In genomic region chr1:155687705-155688317, GRCh38 we compare ENCODE assay signal across 8 cellular contexts. TPM values are rescaled to one million over a fixed set of nuclear protein-coding genes. Genes with fewer than 3 reads are reported as not detected.
DNase-seq lines count a peak whose midpoint lies in the region; ATAC-seq and TF ChIP-seq lines count a peak whose summit lies in the region.
"Not testable (repeated sequence)": the region's sequence is repeated elsewhere in the genome, so short reads cannot be mapped to it uniquely, and the experiment has no call there.

No MANE protein-coding gene starts in this region.

- intact Hi-C loops in dendritic cell treated with granulocyte-macrophage colony-stimulating factor and Interleukin-4, amounts not matched to agents 40 ng/mL and 50 ng/mL, for 4 days (cut with micrococcal nuclease); ovary (cut with DNase I): not testable (repeated sequence)

- H3K27me3 ChIP-seq in ovary: not testable (repeated sequence)

- H3K27ac ChIP-seq in ovary (peak overlapping the region; percentile 89 to 94), urinary bladder (ENCODE audit: low read depth) (peak overlapping the region; percentile 87)

- not testable (repeated sequence) for TF ChIP-seq EP300 in ovary (IDR thresholded peaks at IDR 0.05)

- not testable (repeated sequence) for H3K9me3 Mint-ChIP-seq in activated CD4-positive, alpha-beta T cell treated with anti-CD3 and anti-CD28 coated beads, Interleukin-2, amount 10 ng/mL, durations not matched to agents 7 days and 5 days
- peaks cover 16% of the 10 kb centered on the region for H3K9me3 Mint-ChIP-seq in dendritic cell treated with granulocyte-macrophage colony-stimulating factor and Interleukin-4, amounts not matched to agents 40 ng/mL and 50 ng/mL, for 4 days

- peak overlapping the region; percentile 97 for H3K4me3 Mint-ChIP-seq in activated CD4-positive, alpha-beta T cell treated with anti-CD3 and anti-CD28 coated beads, Interleukin-2, amount 10 ng/mL, durations not matched to agents 7 days and 5 days
- H3K4me3 Mint-ChIP-seq in dendritic cell treated with granulocyte-macrophage colony-stimulating factor and Interleukin-4, amounts not matched to agents 40 ng/mL and 50 ng/mL, for 4 days: peak overlapping the region; percentile 99

- CTCF ChIA-PET in activated CD4-positive, alpha-beta T cell treated with anti-CD3 and anti-CD28 coated beads, Interleukin-2, amount 10 ng/mL, durations not matched to agents 7 days and 5 days (lab: Charles Lee): interaction anchor here (0.6 kb wide), 1 partner anchor 38 kb away, joined by 5 read pairs; no protein-coding TSS in a partner anchor

- ATAC-seq in GM18861 (IDR thresholded peaks at IDR 0.05; ENCODE audit: unreplicated experiment) (peak; percentile 20), HG02678 (IDR thresholded peaks at IDR 0.05; ENCODE audit: unreplicated experiment) (peak; percentile 30)

- not testable (repeated sequence) for H3K9me3 ChIP-seq in iPS-18c (ENCODE audit: control insufficient read depth, insufficient read depth, low read length); ovary

- H3K27me3 Mint-ChIP-seq in activated CD4-positive, alpha-beta T cell treated with anti-CD3 and anti-CD28 coated beads, Interleukin-2, amount 10 ng/mL, durations not matched to agents 7 days and 5 days; dendritic cell treated with granulocyte-macrophage colony-stimulating factor and Interleukin-4, amounts not matched to agents 40 ng/mL and 50 ng/mL, for 4 days: not testable (repeated sequence)

- not testable (repeated sequence) for TF ChIP-seq POLR2A in ovary (IDR thresholded peaks at IDR 0.05)

- H3K27ac Mint-ChIP-seq in activated CD4-positive, alpha-beta T cell treated with anti-CD3 and anti-CD28 coated beads, Interleukin-2, amount 10 ng/mL, durations not matched to agents 7 days and 5 days: peak overlapping the region; percentile 99
- peak overlapping the region; percentile 99 for H3K27ac Mint-ChIP-seq in dendritic cell treated with granulocyte-macrophage colony-stimulating factor and Interleukin-4, amounts not matched to agents 40 ng/mL and 50 ng/mL, for 4 days

- POLR2A ChIA-PET in activated CD4-positive, alpha-beta T cell treated with anti-CD3 and anti-CD28 coated beads, Interleukin-2, amount 10 ng/mL, durations not matched to agents 7 days and 5 days (lab: Charles Lee): interaction anchor here (0.6 kb wide), 1 partner anchor 25 kb away, joined by 6 read pairs; no protein-coding TSS in a partner anchor

- DNase-seq in LNCaP clone FGC (ENCODE audit: low read depth); activated CD4-positive, alpha-beta T cell treated with anti-CD3 and anti-CD28 coated beads, Interleukin-2, amount 10 ng/mL, durations not matched to agents 7 days and 5 days: not testable (repeated sequence)
- DNase-seq in ovary: peak in 2 of 5 donors; percentile 22 to 32

- H3K4me1 ChIP-seq in ovary (ENCODE audit: insufficient read depth); urinary bladder (ENCODE audit: insufficient read depth): not testable (repeated sequence)

- H3K4me3 ChIP-seq in LNCaP clone FGC (ENCODE audit: low read depth, low read length): peak overlapping the region; percentile 95
- peak overlapping the region; percentile 98 for H3K4me3 ChIP-seq in iPS-18c (ENCODE audit: insufficient read depth, low read depth, low read length)
- H3K4me3 ChIP-seq in ovary: peak overlapping the region; percentile 76
- peak overlapping the region; percentile 58 for H3K4me3 ChIP-seq in urinary bladder (ENCODE audit: low read depth, low read length)

- WGBS in ovary, 3 donors: 0 to 1% (median 1%) methylated on average over 27 to 28 of the region's 34 CpGs
- under 1% methylated on average over 27 of the region's 34 CpGs for WGBS in urinary bladder

- not testable (repeated sequence) for TF ChIP-seq CTCF in LNCaP clone FGC (IDR thresholded peaks at IDR 0.05; ENCODE audit: control insufficient read depth, extremely low read depth, insufficient read depth); ovary (IDR thresholded peaks at IDR 0.05)

- H3K36me3 Mint-ChIP-seq in activated CD4-positive, alpha-beta T cell treated with anti-CD3 and anti-CD28 coated beads, Interleukin-2, amount 10 ng/mL, durations not matched to agents 7 days and 5 days (ENCODE audit: low read depth): peaks cover 25% of the 10 kb centered on the region
- H3K36me3 Mint-ChIP-seq in dendritic cell treated with granulocyte-macrophage colony-stimulating factor and Interleukin-4, amounts not matched to agents 40 ng/mL and 50 ng/mL, for 4 days (ENCODE audit: low read depth): peaks cover 78% of the 10 kb centered on the region

- not testable (repeated sequence) for H3K36me3 ChIP-seq in ovary; urinary bladder (ENCODE audit: insufficient read depth)

- H3K4me1 Mint-ChIP-seq in activated CD4-positive, alpha-beta T cell treated with anti-CD3 and anti-CD28 coated beads, Interleukin-2, amount 10 ng/mL, durations not matched to agents 7 days and 5 days: peaks cover 31% of the 10 kb centered on the region
- H3K4me1 Mint-ChIP-seq in dendritic cell treated with granulocyte-macrophage colony-stimulating factor and Interleukin-4, amounts not matched to agents 40 ng/mL and 50 ng/mL, for 4 days (ENCODE audit: low read depth): peaks cover 65% of the 10 kb centered on the region

RNA-seq across cellular contexts. Expression of gene YY1AP1, which starts 0.8 kb away (rescaled TPM):
- total RNA-seq in activated CD4-positive, alpha-beta T cell treated with anti-CD3 and anti-CD28 coated beads, Interleukin-2, amount 10 ng/mL, durations not matched to agents 7 days and 5 days: 10 to 100 TPM; 68.9 to 81.9 TPM
- 100 to 1,000 TPM in 5 of 7 donors, 10 to 100 TPM in 2; 86.3 to 156 (median 106) TPM for total RNA-seq in ovary
- polyA plus RNA-seq in ovary: 100 to 1,000 TPM in 1 of 2 donors, 10 to 100 TPM in 1; 43.4 to 101 TPM
- total RNA-seq in urinary bladder: 166 TPM
- 56.5 TPM for polyA plus RNA-seq in urinary bladder

RNA-seq across cellular contexts. Expression of gene DAP3, which starts 1.1 kb away (rescaled TPM):
- 100 to 1,000 TPM; 123 to 129 TPM for total RNA-seq in activated CD4-positive, alpha-beta T cell treated with anti-CD3 and anti-CD28 coated beads, Interleukin-2, amount 10 ng/mL, durations not matched to agents 7 days and 5 days
- total RNA-seq in ovary: 100 to 1,000 TPM in 1 of 7 donors, 10 to 100 TPM in 6; 56.9 to 140 (median 61.4) TPM
- 100 to 1,000 TPM in 1 of 2 donors, 10 to 100 TPM in 1; 43.7 to 128 TPM for polyA plus RNA-seq in ovary
- total RNA-seq in urinary bladder: 57.3 TPM
- 72.0 TPM for polyA plus RNA-seq in urinary bladder
